Comparison of ENCODE assay signal across 29 cellular contexts in the genomic region with DNA sequence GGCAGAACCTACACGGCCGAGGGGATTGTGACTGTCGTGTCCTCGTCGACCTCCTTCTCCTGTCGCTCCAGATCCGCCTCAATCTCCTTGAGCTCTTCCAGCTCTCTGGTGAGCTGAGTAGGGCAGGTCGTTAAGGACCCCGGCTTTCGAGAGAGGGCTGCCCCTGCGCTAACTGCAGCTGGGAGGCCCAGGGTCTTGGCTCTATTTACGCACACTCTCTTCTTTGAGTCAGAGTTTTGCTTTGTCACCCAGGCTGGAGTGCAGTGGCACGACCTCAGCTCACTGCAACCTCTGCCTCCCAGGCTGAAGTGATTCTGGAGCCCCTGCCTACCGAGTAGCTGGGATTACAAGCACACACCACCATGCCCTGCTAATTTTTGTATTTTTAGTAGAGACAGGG.
"Had no signal": no experiment of that assay in that cellular context is flagged by ENCODE, and none has a peak within 500 bp of the region (broad histone marks: within the 10 kb centered on the region; RNA-seq: fewer than 3 reads in every experiment).

No MANE protein-coding gene starts in this region.

- ATAC-seq: activated CD8-positive, alpha-beta T cell treated with anti-CD3 and anti-CD28 coated beads for 36 hours; activated T-cell treated with anti-CD3 and anti-CD28 coated beads, Interleukin-2, amount 50 U/mL, for 4 hours; activated T-helper 17 cell treated with anti-CD3 and anti-CD28 coated beads, Interleukin-2, amount 50 U/mL, for 72 hours; foreskin keratinocyte; heart left ventricle; left lobe of liver; mucosa of descending colon; sciatic nerve; stimulated activated naive CD8-positive, alpha-beta T cell treated with anti-CD3 and anti-CD28 coated beads, Interleukin-15, Interleukin-2, amounts not matched to agents 100 U/mL and 50 U/mL, for 24 hours had no signal

- H3K27ac ChIP-seq: foreskin keratinocyte, testis had no signal

- H3K9me3 ChIP-seq: mucosa of descending colon, testis, upper lobe of left lung, vagina had no signal

- H3K27me3 Mint-ChIP-seq: activated B cell treated with CpG ODN at 0.5 μM for 24 hours; activated CD8-positive, alpha-beta T cell treated with anti-CD3 and anti-CD28 coated beads for 36 hours; activated T-helper 17 cell treated with anti-CD3 and anti-CD28 coated beads, Interleukin-2, amount 50 U/mL, for 72 hours; central memory CD8-positive, alpha-beta T cell had no signal

- H3K36me3 ChIP-seq: esophagus muscularis mucosa, heart left ventricle, upper lobe of left lung, vagina had no signal

- H3K27me3 ChIP-seq: esophagus muscularis mucosa, foreskin keratinocyte, heart left ventricle, testis, upper lobe of left lung, vagina had no signal

- H3K27ac Mint-ChIP-seq: activated B cell treated with CpG ODN at 0.5 μM for 24 hours; activated CD8-positive, alpha-beta T cell treated with anti-CD3 and anti-CD28 coated beads for 36 hours; activated T-helper 17 cell treated with anti-CD3 and anti-CD28 coated beads, Interleukin-2, amount 50 U/mL, for 72 hours had no signal

- H3K4me3 Mint-ChIP-seq: activated B cell treated with CpG ODN at 0.5 μM for 24 hours; activated CD8-positive, alpha-beta T cell treated with anti-CD3 and anti-CD28 coated beads for 36 hours; activated T-cell treated with anti-CD3 and anti-CD28 coated beads, Interleukin-2, amount 50 U/mL, for 4 hours; activated T-helper 17 cell treated with anti-CD3 and anti-CD28 coated beads, Interleukin-2, amount 50 U/mL, for 72 hours; central memory CD8-positive, alpha-beta T cell; neural crest cell had no signal

- H3K4me1 Mint-ChIP-seq: activated T-helper 17 cell treated with anti-CD3 and anti-CD28 coated beads, Interleukin-2, amount 50 U/mL, for 72 hours; central memory CD8-positive, alpha-beta T cell had no signal

- DNase-seq: activated B cell treated with CpG ODN at 0.5 μM for 24 hours; activated CD4-positive, alpha-beta T cell treated with anti-CD3 and anti-CD28 coated beads, Interleukin-2, amount 50 U/mL, for 1 hour; activated CD8-positive, alpha-beta T cell treated with anti-CD3 and anti-CD28 coated beads for 36 hours; activated gamma-delta T cell treated with Interleukin-2 at 50 U/mL for 16 hours; activated naive CD4-positive, alpha-beta T cell treated with anti-CD3 and anti-CD28 coated beads, Interleukin-2, amount 50 U/mL, for 16 hours; activated T-cell treated with anti-CD3 and anti-CD28 coated beads, Interleukin-2, amount 50 U/mL, for 4 hours; amniotic stem cell; dermis blood vessel endothelial cell; effector CD4-positive, alpha-beta T cell; foreskin keratinocyte; heart left ventricle; mucosa of descending colon; nucleus accumbens; posterior cingulate gyrus; stimulated activated CD4-positive, alpha-beta T cell treated with anti-CD3 and anti-CD28 coated beads, Interleukin-12 subunit alpha, Interleukin-12 subunit beta, amount 100 ng/mL, for 4 hours; stimulated activated CD4-positive, alpha-beta T cell treated with anti-CD3 and anti-CD28 coated beads, Interleukin-4, amount 100 ng/mL, for 1 hour; stimulated activated naive CD8-positive, alpha-beta T cell treated with anti-CD3 and anti-CD28 coated beads, Interleukin-15, Interleukin-2, amounts not matched to agents 100 U/mL and 50 U/mL, for 24 hours; T-helper 2 cell; testis; upper lobe of left lung had no signal

- H3K9me3 Mint-ChIP-seq: activated B cell treated with CpG ODN at 0.5 μM for 24 hours; activated CD8-positive, alpha-beta T cell treated with anti-CD3 and anti-CD28 coated beads for 36 hours; activated T-cell treated with anti-CD3 and anti-CD28 coated beads, Interleukin-2, amount 50 U/mL, for 4 hours; activated T-helper 17 cell treated with anti-CD3 and anti-CD28 coated beads, Interleukin-2, amount 50 U/mL, for 72 hours; central memory CD8-positive, alpha-beta T cell; neural crest cell had no signal

- H3K4me3 ChIP-seq: esophagus muscularis mucosa, heart left ventricle, lung, mucosa of descending colon, skin epidermis, testis, upper lobe of left lung, vagina had no signal
